Comparison of ENCODE assay signal across 8 cellular contexts in the genomic region with DNA sequence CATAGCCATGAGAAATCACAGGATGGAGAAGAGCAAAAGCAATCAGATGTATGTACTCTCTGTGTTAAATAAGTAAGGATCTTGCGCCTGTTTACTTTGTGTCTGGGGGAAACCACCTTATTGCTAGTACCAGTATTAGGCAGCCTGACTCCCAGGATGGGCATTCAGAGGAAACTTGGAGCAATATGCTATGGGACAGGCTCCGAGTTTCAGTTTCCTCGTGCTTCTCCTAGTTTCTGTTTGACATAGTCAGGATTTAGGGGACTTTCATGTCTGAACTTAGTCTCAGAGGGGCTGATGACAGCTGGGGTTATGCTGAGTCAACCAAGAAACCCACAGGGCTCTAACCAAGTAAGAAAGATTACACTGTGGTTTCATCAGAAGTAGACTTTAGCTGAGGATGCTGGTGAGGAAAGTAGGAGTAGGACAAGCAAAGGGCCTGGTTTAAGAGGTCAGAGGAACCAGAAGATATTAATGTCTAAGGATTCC. TPM values are rescaled to one million over a fixed set of nuclear protein-coding genes. Genes with fewer than 3 reads are reported as not detected.
DNase-seq lines count a peak whose midpoint lies in the region; ATAC-seq and TF ChIP-seq lines count a peak whose summit lies in the region.

No MANE protein-coding gene starts in this region.

- no peak overlapping the region for H3K27ac Mint-ChIP-seq in activated B cell treated with CpG ODN at 0.5 μM for 24 hours
- no peak overlapping the region for H3K27ac Mint-ChIP-seq in CD4-positive, alpha-beta T cell

- H3K36me3 Mint-ChIP-seq in activated B cell treated with CpG ODN at 0.5 μM for 24 hours (ENCODE audit: low read depth), result no peaks in the 10 kb centered on the region
- H3K36me3 Mint-ChIP-seq in CD4-positive, alpha-beta T cell (ENCODE audit: low read depth), result no peaks in the 10 kb centered on the region

- intact Hi-C loops in activated B cell treated with CpG ODN at 0.5 μM for 24 hours (cut with micrococcal nuclease), result no loop called here
- intact Hi-C loops in CD4-positive, alpha-beta T cell (cut with DNase I, micrococcal nuclease), result no loop called here

- no peaks in the 10 kb centered on the region for H3K9me3 ChIP-seq in CD4-positive, alpha-beta T cell (ENCODE audit: control insufficient read depth, low read length)

- ATAC-seq in HG03095 (IDR thresholded peaks at IDR 0.05; ENCODE audit: unreplicated experiment) (peak; percentile 100), activated B cell treated with CpG ODN at 0.5 μM for 24 hours (ENCODE audit: low read depth) (peak; percentile 57)
- no peak for ATAC-seq in CD4-positive, alpha-beta T cell (ENCODE audit: poor library complexity)

- TF ChIP-seq CTCF in activated B cell treated with CpG ODN at 0.5 μM for 24 hours (IDR thresholded peaks at IDR 0.05), result no peak
- no peak for TF ChIP-seq CTCF in CD4-positive, alpha-beta T cell (IDR thresholded peaks at IDR 0.05)

- no peaks in the 10 kb centered on the region for H3K9me3 Mint-ChIP-seq in activated B cell treated with CpG ODN at 0.5 μM for 24 hours
- no peaks in the 10 kb centered on the region for H3K9me3 Mint-ChIP-seq in CD4-positive, alpha-beta T cell

- DNase-seq in stimulated activated naive CD4-positive, alpha-beta T cell treated with Interleukin-2 at 50 U/mL for 16 hours (lab: John Stamatoyannopoulos, UW), result peak; percentile 3
- no peak for DNase-seq in stimulated activated naive CD4-positive, alpha-beta T cell (lab: John Stamatoyannopoulos, UW)
- DNase-seq in activated B cell treated with CpG ODN at 0.5 μM for 24 hours (no peak), NCI-H510A (lab: John Stamatoyannopoulos, UW) (no peak), inferior parietal cortex (ENCODE audit: extremely low spot score) (no peak)
- peak; percentile 65 for DNase-seq in stimulated activated CD4-positive, alpha-beta T cell treated with anti-CD3 and anti-CD28 coated beads, Interleukin-1b, Interleukin-23, amount 100 ng/mL, for 48 hours
- DNase-seq in CD4-positive, alpha-beta T cell, result no peak

- H3K27ac ChIP-seq in CD4-positive, alpha-beta T cell (ENCODE audit: low read depth, low read length), result no peak overlapping the region

- no peaks in the 10 kb centered on the region for H3K27me3 ChIP-seq in CD4-positive, alpha-beta T cell (ENCODE audit: control insufficient read depth, insufficient read depth, low read length)

- CTCF ChIA-PET in activated B cell treated with CpG ODN at 0.5 μM for 24 hours (lab: Charles Lee), result no interaction called here
- CTCF ChIA-PET in CD4-positive, alpha-beta T cell (lab: Charles Lee), result no interaction called here

- no peaks in the 10 kb centered on the region for H3K27me3 Mint-ChIP-seq in activated B cell treated with CpG ODN at 0.5 μM for 24 hours
- H3K27me3 Mint-ChIP-seq in CD4-positive, alpha-beta T cell, result peaks cover 7% of the 10 kb centered on the region

- POLR2A ChIA-PET in activated B cell treated with CpG ODN at 0.5 μM for 24 hours (lab: Charles Lee), result no interaction called here
- POLR2A ChIA-PET in CD4-positive, alpha-beta T cell (lab: Charles Lee), result no interaction called here

- H3K4me1 Mint-ChIP-seq in activated B cell treated with CpG ODN at 0.5 μM for 24 hours, result peaks cover 3% of the 10 kb centered on the region
- peaks cover 6% of the 10 kb centered on the region for H3K4me1 Mint-ChIP-seq in CD4-positive, alpha-beta T cell (ENCODE audit: low read depth)

- no peak overlapping the region for H3K4me3 Mint-ChIP-seq in activated B cell treated with CpG ODN at 0.5 μM for 24 hours
- no peak overlapping the region for H3K4me3 Mint-ChIP-seq in CD4-positive, alpha-beta T cell

RNA-seq across cellular contexts. Expression of gene NSUN7, which starts 13.5 kb away (rescaled TPM):
- 1.4 and 1.6 TPM in 2 replicates for total RNA-seq in activated B cell treated with CpG ODN at 0.5 μM for 24 hours
- under 1 TPM; 0.14 to 0.39 TPM for total RNA-seq in CD4-positive, alpha-beta T cell

Comparison
In these comparisons a context has a peak if more than half of its experiments do, and no peak if none do; other contexts are left out.
1. DNase-seq: peak in stimulated activated naive CD4-positive, alpha-beta T cell treated with Interleukin-2 at 50 U/mL for 16 hours (single experiment) and stimulated activated CD4-positive, alpha-beta T cell treated with anti-CD3 and anti-CD28 coated beads, Interleukin-1b, Interleukin-23, amount 100 ng/mL, for 48 hours (single experiment); none in stimulated activated naive CD4-positive, alpha-beta T cell (0 of 6), activated B cell treated with CpG ODN at 0.5 μM for 24 hours (single experiment), NCI-H510A (single experiment), CD4-positive, alpha-beta T cell (0 of 10) and inferior parietal cortex (single experiment).